Comparison of ENCODE assay signal across 11 cellular contexts in the genomic region with DNA sequence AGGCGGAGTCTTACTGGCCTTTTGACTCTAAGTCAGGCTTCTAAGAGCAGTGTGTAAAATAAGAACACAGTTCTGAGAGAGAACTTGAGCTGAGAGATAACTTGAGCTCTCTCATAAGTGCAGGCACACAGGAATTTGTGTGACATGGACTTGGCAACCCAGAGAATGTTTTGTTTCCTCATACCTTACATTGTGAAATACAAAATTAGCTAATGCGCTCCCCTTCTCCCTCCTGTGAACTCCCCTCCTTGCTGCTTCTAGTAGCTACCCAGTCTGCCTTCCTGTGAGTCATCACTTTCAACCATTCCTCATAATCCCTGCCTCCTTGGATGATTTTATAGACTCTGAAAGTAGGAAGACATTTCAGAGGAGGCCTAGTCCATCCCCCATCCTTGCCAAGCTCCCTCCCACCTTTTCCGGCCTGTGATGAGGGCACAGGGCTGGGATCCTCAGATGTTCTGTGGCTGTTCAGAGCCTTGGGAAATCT. TPM values are rescaled to one million over a fixed set of nuclear protein-coding genes. Genes with fewer than 3 reads are reported as not detected.
DNase-seq lines count a peak whose midpoint lies in the region; TF ChIP-seq lines count a peak whose summit lies in the region.
"Had no signal": no experiment of that assay in that cellular context is flagged by ENCODE, and none has a peak within 500 bp of the region (broad histone marks: within the 10 kb centered on the region; RNA-seq: fewer than 3 reads in every experiment).

No MANE protein-coding gene starts in this region.

- H3K9me3 ChIP-seq in adrenal gland (replicated peaks in 1 of 3) (no peaks in the 10 kb centered on the region), right atrium auricular region (peaks cover 0 to 6% of the 10 kb centered on the region in 2 donors), thyroid gland (no peaks in the 10 kb centered on the region)

- H3K36me3 ChIP-seq in adrenal gland (replicated peaks in 1 of 2): no peaks in the 10 kb centered on the region
- no peaks in the 10 kb centered on the region for H3K36me3 ChIP-seq in right atrium auricular region
- H3K36me3 ChIP-seq in thyroid gland: no peaks in the 10 kb centered on the region

- H3K4me3 ChIP-seq in HL-60 (replicated peaks; ENCODE audit: insufficient read depth, low read length) (no peak overlapping the region), adrenal gland (no peak overlapping the region), right atrium auricular region (no peak overlapping the region), thyroid gland (replicated peaks in 1 of 3) (no peak overlapping the region)

- H3K4me1 ChIP-seq in adrenal gland (replicated peaks in 1 of 2) (peaks cover 0 to 9% of the 10 kb centered on the region in 2 donors), right atrium auricular region (peaks cover 0 to 12% of the 10 kb centered on the region in 2 donors), thyroid gland (no peaks in the 10 kb centered on the region)

- WGBS in adrenal gland, 4 donors: 65 to 68% (median 67%) methylated on average over 3 of the region's 3 CpGs
- 83 to 84% methylated on average over 3 of the region's 3 CpGs for WGBS in thyroid gland, 2 donors

- DNase-seq in HL-60 (ENCODE audit: low read depth in 1 of 2, low spot score in 1 of 2) (peak; percentile 77 to 92), adrenal gland (peak in 6 of 7 donors; percentile 37 to 72 (median 64)), right atrium auricular region (ENCODE audit: low spot score) (peak; percentile 62), thyroid gland (peak; percentile 13 to 18), GM10266 (ENCODE audit: extremely low spot score) (no peak), activated T-cell treated with anti-CD3 and anti-CD28 coated beads for 4 hours (no peak), islet precursor cell (no peak)
- DNase-seq in effector CD4-positive, alpha-beta T cell: no peak
- DNase-seq: activated naive CD4-positive, alpha-beta T cell treated with anti-CD3 and anti-CD28 coated beads, Interleukin-2, amount 50 U/mL, for 16 hours; naive B cell; NCI-H526 treated with DMSO at 0.1 percent for 48 hours had no signal

- peak overlapping the region; percentile 48 for H3K27ac ChIP-seq in HL-60 (replicated peaks)
- peak overlapping the region in 3 of 5 donors; percentile 39 to 73 (median 58) for H3K27ac ChIP-seq in adrenal gland
- peak overlapping the region; percentile 27 to 48 for H3K27ac ChIP-seq in right atrium auricular region
- no peak overlapping the region for H3K27ac ChIP-seq in thyroid gland

- TF ChIP-seq CTCF in HL-60 (IDR thresholded peaks at IDR 0.05; ENCODE audit: insufficient read depth, low read length): no peak
- TF ChIP-seq CTCF in adrenal gland (IDR thresholded peaks at IDR 0.05): no peak
- no peak for TF ChIP-seq CTCF in right atrium auricular region (IDR thresholded peaks at IDR 0.05)
- TF ChIP-seq CTCF in thyroid gland (IDR thresholded peaks at IDR 0.05): no peak
- no peak for TF ChIP-seq CTCF in GM10266 (IDR thresholded peaks at IDR 0.05; ENCODE audit: control insufficient read depth, insufficient read depth, low read depth, missing control alignments)

- TF ChIP-seq POLR2A in adrenal gland (IDR thresholded peaks at IDR 0.05) (no peak), thyroid gland (IDR thresholded peaks at IDR 0.05) (no peak)

- intact Hi-C loops in adrenal gland (cut with DNase I) (no loop called here), thyroid gland (cut with DNase I) (no loop called here)

- no peaks in the 10 kb centered on the region for H3K27me3 ChIP-seq in HL-60 (ENCODE audit: insufficient read depth, poor library complexity, severe bottlenecking)
- no peaks in the 10 kb centered on the region for H3K27me3 ChIP-seq in adrenal gland
- H3K27me3 ChIP-seq in right atrium auricular region: no peaks in the 10 kb centered on the region
- no peaks in the 10 kb centered on the region for H3K27me3 ChIP-seq in thyroid gland

RNA-seq across cellular contexts. Expression of a gene that starts 22.6 kb away (rescaled TPM):
- total RNA-seq in adrenal gland (under 1 TPM in 7 of 8 donors, not detected in 1; 0.06 to 0.87 (median 0.14) TPM), right atrium auricular region (not detected), thyroid gland (1 to 10 TPM in 1 of 4 donors, under 1 TPM in 3; 0.11 to 1.5 (median 0.34) TPM)
- under 1 TPM; 0.02 to 0.32 (median 0.07) TPM for polyA plus RNA-seq in adrenal gland

RNA-seq across cellular contexts. Expression of a gene that starts 27.0 kb away (rescaled TPM):
- total RNA-seq in adrenal gland (10 to 100 TPM; 31.7 to 54.1 (median 40.9) TPM), right atrium auricular region (10 to 100 TPM; 27.3 to 29.4 TPM), thyroid gland (10 to 100 TPM; 46.2 to 65.5 (median 55.8) TPM)
- 10 to 100 TPM; 22.3 to 33.5 (median 26.2) TPM for polyA plus RNA-seq in adrenal gland

Comparison
In these comparisons a context has a peak if more than half of its experiments do, and no peak if none do; other contexts are left out.
1. DNase-seq: peak in HL-60 (2 of 2), adrenal gland (6 of 7), right atrium auricular region (single experiment) and thyroid gland (2 of 2); none in GM10266 (single experiment), activated T-cell treated with anti-CD3 and anti-CD28 coated beads for 4 hours (single experiment), effector CD4-positive, alpha-beta T cell (single experiment) and islet precursor cell (single experiment).
2. H3K27ac ChIP-seq: peak in HL-60 (single experiment), adrenal gland (3 of 5) and right atrium auricular region (2 of 2); none in thyroid gland (0 of 3).